ENCODE assay signal across 22 cellular contexts in genomic region chr19:30023330-30023729, GRCh38.
DNase-seq lines count a peak whose midpoint lies in the region; ATAC-seq, FAIRE-seq and TF ChIP-seq lines count a peak whose summit lies in the region.
"Had no signal": no experiment of that assay in that cellular context is flagged by ENCODE, and none has a peak within 500 bp of the region (broad histone marks: within the 10 kb centered on the region; RNA-seq: fewer than 3 reads in every experiment).

No MANE protein-coding gene starts in this region.

- no peaks in the 10 kb centered on the region for H3K9me1 ChIP-seq in K562 (ENCODE audit: control insufficient read depth, insufficient read depth, low read length)

- no peak overlapping the region for H3K4me2 ChIP-seq in Karpas-422 (ENCODE audit: low read depth, low read length, poor library complexity, severe bottlenecking)
- no peak overlapping the region for H3K4me2 ChIP-seq in K562 (ENCODE audit: insufficient read depth, low read length)

- DNase-seq in GF-D8 (lab: John Stamatoyannopoulos, UW) (peak; percentile 20), Karpas-422 (peak; percentile 56), NOMO-1 treated with dmso at 0.1 percent for 144 hours (lab: John Stamatoyannopoulos, UW; ENCODE audit: unreplicated experiment) (peak; percentile 16), K562 (ENCODE audit: extremely low read depth in 1 of 4, low spot score in 3 of 4) (no peak), hypothalamus (lab: John Stamatoyannopoulos, UW) (no peak), NCI-H1417 treated with DMSO at 0.1 percent for 48 hours (lab: John Stamatoyannopoulos, UW) (no peak), HuH-7 (ENCODE audit: low spot score) (no peak), epidermal melanocyte (ENCODE audit: insufficient read length, low spot score) (no peak)
- DNase-seq: BE2C; Calu3; CD4-positive, alpha-beta T cell; DMS79; KG1; NCI-H1417; NCI-H2029; NCI-H2171 treated with DMSO at 0.1 percent for 48 hours; NCI-H446 treated with DMSO at 0.1 percent for 48 hours; NCI-H748 treated with DMSO at 0.1 percent for 48 hours; Right ventricle myocardium superior had no signal

- FAIRE-seq in K562 (lab: Jason Lieb, UNC): no peak
- FAIRE-seq: RCC 7860 had no signal

- no peak overlapping the region for H2AFZ ChIP-seq in Karpas-422 (ENCODE audit: low read length)
- no peak overlapping the region for H2AFZ ChIP-seq in K562 (ENCODE audit: low read depth, low read length)

- peaks cover 27% of the 10 kb centered on the region for H3K36me3 ChIP-seq in Karpas-422 (ENCODE audit: insufficient read depth, low read length)
- H3K36me3 ChIP-seq in K562 (ENCODE audit: control insufficient read depth, insufficient read depth, low read length): no peaks in the 10 kb centered on the region; the same call in 2 of the 3 replicates
- H3K36me3 ChIP-seq: HAP-1 had no signal

- no peaks in the 10 kb centered on the region for H4K20me1 ChIP-seq in Karpas-422 (ENCODE audit: insufficient read depth, low read depth, low read length)
- no peaks in the 10 kb centered on the region for H4K20me1 ChIP-seq in K562 (replicated peaks; ENCODE audit: control insufficient read depth, insufficient read depth, low read length)

- no peaks in the 10 kb centered on the region for H3K9me3 ChIP-seq in Karpas-422 (ENCODE audit: low read length)
- no peaks in the 10 kb centered on the region for H3K9me3 ChIP-seq in K562 (replicated peaks; ENCODE audit: control insufficient read depth, insufficient read depth, low read depth, low read length)
- H3K9me3 ChIP-seq: BE2C, HAP-1 had no signal

- TF ChIP-seq RAD21 in K562 (CRISPR knock-in tag; conservative IDR thresholded peaks at IDR 0.05 in 1 of 2, IDR thresholded peaks at IDR 0.05 in 1 of 2): no peak

- in situ Hi-C loops in K562 (cut with MboI): no loop called here

- CTCF ChIA-PET in K562 (lab: Yijun Ruan, JAX; ENCODE audit: low intra/inter-chr PET ratio): no interaction called here

- H3K4me1 ChIP-seq in Karpas-422 (ENCODE audit: low read length) (peaks cover 15% of the 10 kb centered on the region), K562 (replicated peaks in 1 of 2; ENCODE audit: control insufficient read depth in 2 of 2, insufficient read depth in 2 of 2, low read length in 2 of 2) (no peaks in the 10 kb centered on the region)
- H3K4me1 ChIP-seq: BE2C had no signal

- H3K9ac ChIP-seq in Karpas-422 (ENCODE audit: low read length) (no peak overlapping the region), K562 (ENCODE audit: insufficient read depth in 1 of 2, low read depth in 2 of 2, low read length in 2 of 2) (no peak overlapping the region)

- no peak for ATAC-seq in K562

- H3K4me3 ChIP-seq in Karpas-422 (ENCODE audit: low read length) (no peak overlapping the region), K562 (no peak overlapping the region)
- H3K4me3 ChIP-seq: HAP-1, SK-N-MC had no signal

- no TSS peak for BruUV-seq in K562 (replicated peaks; lab: Mats Ljungman, UMichigan)

- H3K79me2 ChIP-seq in Karpas-422 (ENCODE audit: low read length): peaks cover 52% of the 10 kb centered on the region
- no peaks in the 10 kb centered on the region for H3K79me2 ChIP-seq in K562 (ENCODE audit: control insufficient read depth, insufficient read depth, low read length)

- no peak for TF ChIP-seq POLR2A in K562 (conservative IDR thresholded peaks at IDR 0.05)

- peak overlapping the region; percentile 16; the same call in 1 of the 2 replicates for H3K27ac ChIP-seq in Karpas-422 (ENCODE audit: low read length)
- H3K27ac ChIP-seq in K562 (ENCODE audit: extremely low read depth, low read depth, low read length): no peak overlapping the region
- H3K27ac ChIP-seq: SK-N-MC had no signal

- no peak for TF ChIP-seq CTCF in K562 (IDR thresholded peaks at IDR 0.05 in 2 of 3, conservative IDR thresholded peaks at IDR 0.05 in 1 of 3; ENCODE audit: insufficient read depth in 2 of 3, low read depth in 1 of 3, low read length in 3 of 3)

- no peak for TF ChIP-seq EP300 in K562 (IDR thresholded peaks at IDR 0.05; ENCODE audit: low read length)

- H3K27me3 ChIP-seq in Karpas-422 (ENCODE audit: low read length) (no peaks in the 10 kb centered on the region), K562 (ENCODE audit: control insufficient read depth in 2 of 2, insufficient read depth in 2 of 2, low read length in 2 of 2) (no peaks in the 10 kb centered on the region)
- H3K27me3 ChIP-seq: BE2C had no signal

- no peaks in the 10 kb centered on the region for H3K9me2 ChIP-seq in Karpas-422 (replicated peaks; ENCODE audit: insufficient read depth, low read length)

- intact Hi-C loops in K562 (cut with micrococcal nuclease): no loop called here

- POLR2A ChIA-PET in K562 (lab: Yijun Ruan, JAX): no interaction called here

TF ChIP-seq in K562, 482 proteins besides CTCF, POLR2A, EP300 and RAD21:
- TF ChIP-seq SMARCE1 (IDR thresholded peaks at IDR 0.05) (peak; percentile 40; the same call in 1 of the 2 replicates), MLX (CRISPR knock-in tag; conservative IDR thresholded peaks at IDR 0.05) (no peak), SPI1 (IDR thresholded peaks at IDR 0.05; ENCODE audit: borderline replicate concordance, low read depth, low read length) (peak; percentile 71)
TF ChIP-seq in K562: peak in this region for 2.

Comparison
In these comparisons a context has a peak if more than half of its experiments do, and no peak if none do; other contexts are left out.
1. DNase-seq: peak in GF-D8 (single experiment), Karpas-422 (single experiment) and NOMO-1 treated with dmso at 0.1 percent for 144 hours (single experiment); none in K562 (0 of 4), hypothalamus (0 of 51), NCI-H1417 treated with DMSO at 0.1 percent for 48 hours (single experiment), HuH-7 (single experiment) and epidermal melanocyte (single experiment).